1 cellular context compared by ENCODE assay signal in the genomic region with DNA sequence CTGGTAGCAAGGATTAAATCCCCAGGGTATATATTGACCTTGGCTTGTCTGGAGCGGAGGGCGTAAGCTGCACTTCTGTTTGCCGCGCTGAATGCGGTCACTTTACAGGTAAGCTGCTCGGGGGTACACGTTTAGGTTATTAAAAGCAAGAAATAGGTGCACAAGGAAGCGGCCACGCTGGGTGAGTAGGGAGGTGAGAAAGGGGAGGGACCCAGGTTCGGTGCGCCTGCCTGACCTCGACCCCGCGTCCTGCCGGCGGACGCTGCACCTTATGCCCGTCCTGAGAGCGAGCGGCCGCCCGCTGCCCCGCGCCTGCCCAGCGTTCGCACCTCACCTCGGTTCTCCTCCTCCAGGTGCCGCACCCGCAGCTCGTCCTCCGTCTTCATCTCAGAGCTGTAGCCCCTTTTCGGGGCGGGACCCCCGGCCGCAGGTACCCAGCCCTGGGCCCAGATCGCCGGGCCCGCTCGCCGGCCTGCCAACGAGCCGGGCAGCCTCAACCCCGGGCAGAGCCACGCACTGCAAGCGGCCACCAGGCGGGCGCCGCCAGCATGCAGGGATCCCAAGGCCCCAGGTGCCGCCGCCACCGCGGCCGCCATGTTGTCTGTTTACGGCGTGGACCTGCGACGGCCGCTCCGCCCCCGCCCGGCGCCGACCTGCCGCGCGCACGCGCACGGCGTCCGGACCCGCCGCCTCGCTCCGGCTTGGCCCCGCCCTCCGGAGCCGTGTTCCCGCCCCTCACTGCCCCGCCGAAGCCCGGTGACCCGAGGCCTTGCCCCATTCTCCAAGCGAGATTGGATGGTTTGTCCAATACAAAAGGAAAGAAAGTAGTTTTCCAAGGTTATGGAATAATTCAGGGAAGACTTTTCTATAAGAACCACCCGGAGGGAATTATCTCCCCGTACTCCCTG.
A peak's percentile ranks its signal among the peaks of the same experiment; 100 is the strongest.
TF ChIP-seq lines count a peak whose summit lies in the region.

AUH (minus strand) TSS at position 625 of the 908 bp plus-strand sequence; CDS start at position 596, 29 bp downstream.

TF ChIP-seq in GM12878, 131 proteins besides CTCF, POLR2A, EP300 and RAD21 (continued from another document and continues in another):
- TF ChIP-seq, protein P1, sequence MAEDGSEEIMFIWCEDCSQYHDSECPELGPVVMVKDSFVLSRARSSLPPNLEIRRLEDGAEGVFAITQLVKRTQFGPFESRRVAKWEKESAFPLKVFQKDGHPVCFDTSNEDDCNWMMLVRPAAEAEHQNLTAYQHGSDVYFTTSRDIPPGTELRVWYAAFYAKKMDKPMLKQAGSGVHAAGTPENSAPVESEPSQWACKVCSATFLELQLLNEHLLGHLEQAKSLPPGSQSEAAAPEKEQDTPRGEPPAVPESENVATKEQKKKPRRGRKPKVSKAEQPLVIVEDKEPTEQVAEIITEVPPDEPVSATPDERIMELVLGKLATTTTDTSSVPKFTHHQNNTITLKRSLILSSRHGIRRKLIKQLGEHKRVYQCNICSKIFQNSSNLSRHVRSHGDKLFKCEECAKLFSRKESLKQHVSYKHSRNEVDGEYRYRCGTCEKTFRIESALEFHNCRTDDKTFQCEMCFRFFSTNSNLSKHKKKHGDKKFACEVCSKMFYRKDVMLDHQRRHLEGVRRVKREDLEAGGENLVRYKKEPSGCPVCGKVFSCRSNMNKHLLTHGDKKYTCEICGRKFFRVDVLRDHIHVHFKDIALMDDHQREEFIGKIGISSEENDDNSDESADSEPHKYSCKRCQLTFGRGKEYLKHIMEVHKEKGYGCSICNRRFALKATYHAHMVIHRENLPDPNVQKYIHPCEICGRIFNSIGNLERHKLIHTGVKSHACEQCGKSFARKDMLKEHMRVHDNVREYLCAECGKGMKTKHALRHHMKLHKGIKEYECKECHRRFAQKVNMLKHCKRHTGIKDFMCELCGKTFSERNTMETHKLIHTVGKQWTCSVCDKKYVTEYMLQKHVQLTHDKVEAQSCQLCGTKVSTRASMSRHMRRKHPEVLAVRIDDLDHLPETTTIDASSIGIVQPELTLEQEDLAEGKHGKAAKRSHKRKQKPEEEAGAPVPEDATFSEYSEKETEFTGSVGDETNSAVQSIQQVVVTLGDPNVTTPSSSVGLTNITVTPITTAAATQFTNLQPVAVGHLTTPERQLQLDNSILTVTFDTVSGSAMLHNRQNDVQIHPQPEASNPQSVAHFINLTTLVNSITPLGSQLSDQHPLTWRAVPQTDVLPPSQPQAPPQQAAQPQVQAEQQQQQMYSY (CRISPR knock-in tag; IDR thresholded peaks at IDR 0.05) = no peak
- TF ChIP-seq IKZF1 (conservative IDR thresholded peaks at IDR 0.05) = peak; percentile 85
- peak; percentile 36; the same call in 1 of the 2 replicates for TF ChIP-seq HCFC1 (IDR thresholded peaks at IDR 0.05; ENCODE audit: low read length)
- no peak for TF ChIP-seq PKNOX1 (IDR thresholded peaks at IDR 0.05)
- peak; percentile 49; the same call in 1 of the 2 replicates for TF ChIP-seq POLR2AphosphoS5 (IDR thresholded peaks at IDR 0.05; ENCODE audit: low read length)
- TF ChIP-seq, protein P2, sequence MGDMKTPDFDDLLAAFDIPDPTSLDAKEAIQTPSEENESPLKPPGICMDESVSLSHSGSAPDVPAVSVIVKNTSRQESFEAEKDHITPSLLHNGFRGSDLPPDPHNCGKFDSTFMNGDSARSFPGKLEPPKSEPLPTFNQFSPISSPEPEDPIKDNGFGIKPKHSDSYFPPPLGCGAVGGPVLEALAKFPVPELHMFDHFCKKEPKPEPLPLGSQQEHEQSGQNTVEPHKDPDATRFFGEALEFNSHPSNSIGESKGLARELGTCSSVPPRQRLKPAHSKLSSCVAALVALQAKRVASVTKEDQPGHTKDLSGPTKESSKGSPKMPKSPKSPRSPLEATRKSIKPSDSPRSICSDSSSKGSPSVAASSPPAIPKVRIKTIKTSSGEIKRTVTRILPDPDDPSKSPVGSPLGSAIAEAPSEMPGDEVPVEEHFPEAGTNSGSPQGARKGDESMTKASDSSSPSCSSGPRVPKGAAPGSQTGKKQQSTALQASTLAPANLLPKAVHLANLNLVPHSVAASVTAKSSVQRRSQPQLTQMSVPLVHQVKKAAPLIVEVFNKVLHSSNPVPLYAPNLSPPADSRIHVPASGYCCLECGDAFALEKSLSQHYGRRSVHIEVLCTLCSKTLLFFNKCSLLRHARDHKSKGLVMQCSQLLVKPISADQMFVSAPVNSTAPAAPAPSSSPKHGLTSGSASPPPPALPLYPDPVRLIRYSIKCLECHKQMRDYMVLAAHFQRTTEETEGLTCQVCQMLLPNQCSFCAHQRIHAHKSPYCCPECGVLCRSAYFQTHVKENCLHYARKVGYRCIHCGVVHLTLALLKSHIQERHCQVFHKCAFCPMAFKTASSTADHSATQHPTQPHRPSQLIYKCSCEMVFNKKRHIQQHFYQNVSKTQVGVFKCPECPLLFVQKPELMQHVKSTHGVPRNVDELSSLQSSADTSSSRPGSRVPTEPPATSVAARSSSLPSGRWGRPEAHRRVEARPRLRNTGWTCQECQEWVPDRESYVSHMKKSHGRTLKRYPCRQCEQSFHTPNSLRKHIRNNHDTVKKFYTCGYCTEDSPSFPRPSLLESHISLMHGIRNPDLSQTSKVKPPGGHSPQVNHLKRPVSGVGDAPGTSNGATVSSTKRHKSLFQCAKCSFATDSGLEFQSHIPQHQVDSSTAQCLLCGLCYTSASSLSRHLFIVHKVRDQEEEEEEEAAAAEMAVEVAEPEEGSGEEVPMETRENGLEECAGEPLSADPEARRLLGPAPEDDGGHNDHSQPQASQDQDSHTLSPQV (IDR thresholded peaks at IDR 0.05) = no peak
- peak in 1 of 2 experiments; percentile 59; a peak in 2 of 4 replicates for TF ChIP-seq BHLHE40 (IDR thresholded peaks at IDR 0.05; ENCODE audit: borderline replicate concordance in 1 of 2, low read depth in 2 of 2, low read length in 1 of 2)
- no peak for TF ChIP-seq MEF2A (IDR thresholded peaks at IDR 0.05; ENCODE audit: insufficient read depth, low read depth, low read length)
- TF ChIP-seq CBX5 (IDR thresholded peaks at IDR 0.05; ENCODE audit: low read depth) = no peak
- TF ChIP-seq ZBTB33 (IDR thresholded peaks at IDR 0.05) = no peak
- no peak for TF ChIP-seq SREBF1 (IDR thresholded peaks at IDR 0.05; ENCODE audit: low read length)
- TF ChIP-seq DPF2 (IDR thresholded peaks at IDR 0.05) = peak; percentile 75; the same call in 1 of the 2 replicates
- no peak for TF ChIP-seq CHD2 (IDR thresholded peaks at IDR 0.05; ENCODE audit: borderline replicate concordance, low read depth, low read length)
- no peak for TF ChIP-seq MYB (IDR thresholded peaks at IDR 0.05; ENCODE audit: borderline replicate concordance, low read depth, low read length)
- no peak for TF ChIP-seq BCLAF1 (IDR thresholded peaks at IDR 0.05)
- peak; percentile 4 for TF ChIP-seq SIX5 (IDR thresholded peaks at IDR 0.05; ENCODE audit: low read depth, low read length, severe bottlenecking)
- TF ChIP-seq HDGF (IDR thresholded peaks at IDR 0.05) = no peak
- no peak for TF ChIP-seq RELB (IDR thresholded peaks at IDR 0.05; ENCODE audit: low read depth)
- TF ChIP-seq, protein P3, sequence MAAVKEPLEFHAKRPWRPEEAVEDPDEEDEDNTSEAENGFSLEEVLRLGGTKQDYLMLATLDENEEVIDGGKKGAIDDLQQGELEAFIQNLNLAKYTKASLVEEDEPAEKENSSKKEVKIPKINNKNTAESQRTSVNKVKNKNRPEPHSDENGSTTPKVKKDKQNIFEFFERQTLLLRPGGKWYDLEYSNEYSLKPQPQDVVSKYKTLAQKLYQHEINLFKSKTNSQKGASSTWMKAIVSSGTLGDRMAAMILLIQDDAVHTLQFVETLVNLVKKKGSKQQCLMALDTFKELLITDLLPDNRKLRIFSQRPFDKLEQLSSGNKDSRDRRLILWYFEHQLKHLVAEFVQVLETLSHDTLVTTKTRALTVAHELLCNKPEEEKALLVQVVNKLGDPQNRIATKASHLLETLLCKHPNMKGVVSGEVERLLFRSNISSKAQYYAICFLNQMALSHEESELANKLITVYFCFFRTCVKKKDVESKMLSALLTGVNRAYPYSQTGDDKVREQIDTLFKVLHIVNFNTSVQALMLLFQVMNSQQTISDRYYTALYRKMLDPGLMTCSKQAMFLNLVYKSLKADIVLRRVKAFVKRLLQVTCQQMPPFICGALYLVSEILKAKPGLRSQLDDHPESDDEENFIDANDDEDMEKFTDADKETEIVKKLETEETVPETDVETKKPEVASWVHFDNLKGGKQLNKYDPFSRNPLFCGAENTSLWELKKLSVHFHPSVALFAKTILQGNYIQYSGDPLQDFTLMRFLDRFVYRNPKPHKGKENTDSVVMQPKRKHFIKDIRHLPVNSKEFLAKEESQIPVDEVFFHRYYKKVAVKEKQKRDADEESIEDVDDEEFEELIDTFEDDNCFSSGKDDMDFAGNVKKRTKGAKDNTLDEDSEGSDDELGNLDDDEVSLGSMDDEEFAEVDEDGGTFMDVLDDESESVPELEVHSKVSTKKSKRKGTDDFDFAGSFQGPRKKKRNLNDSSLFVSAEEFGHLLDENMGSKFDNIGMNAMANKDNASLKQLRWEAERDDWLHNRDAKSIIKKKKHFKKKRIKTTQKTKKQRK (IDR thresholded peaks at IDR 0.05; ENCODE audit: low read depth, low read length) = no peak
- no peak for TF ChIP-seq USF1 (IDR thresholded peaks at IDR 0.05; ENCODE audit: borderline replicate concordance, extremely low read length, insufficient read depth, low read depth, low read length)
- TF ChIP-seq NBN (IDR thresholded peaks at IDR 0.05) = no peak
- no peak for TF ChIP-seq NFXL1 (IDR thresholded peaks at IDR 0.05; ENCODE audit: borderline replicate concordance)
- peak; percentile 50 for TF ChIP-seq MEF2B (IDR thresholded peaks at IDR 0.05; ENCODE audit: partially characterized antibody, poor library complexity, severe bottlenecking)
- TF ChIP-seq NR2C1 (IDR thresholded peaks at IDR 0.05) = no peak; the same call in 1 of the 2 replicates
- peak; percentile 84 for TF ChIP-seq NRF1 (conservative IDR thresholded peaks at IDR 0.05; ENCODE audit: low read depth, low read length)
